In genomic region chr5:154940772-154941620, GRCh38 we compare ENCODE assay signal across 1 cellular context.
TF ChIP-seq lines count a peak whose summit lies in the region.

MRPL22 (plus strand) TSS chr5:154941073; CDS start chr5:154941111, 38 bp downstream.

TF ChIP-seq in HepG2, 621 proteins besides CTCF, POLR2A, EP300 and RAD21 (continued from another document and continues in another):
- TF ChIP-seq TRAFD1 (CRISPR knock-in tag; IDR thresholded peaks at IDR 0.05; ENCODE audit: borderline replicate concordance) (no peak), ISX (CRISPR knock-in tag; conservative IDR thresholded peaks at IDR 0.05) (0 out of 2 replicates have a peak, but pooled peaks have one; percentile 50), RXRA (CRISPR knock-in tag; IDR thresholded peaks at IDR 0.05) (0 out of 2 replicates have a peak, but pooled peaks have one; percentile 20), ZNF460 (CRISPR knock-in tag; IDR thresholded peaks at IDR 0.05; ENCODE audit: borderline replicate concordance) (no peak), SAP130 (CRISPR knock-in tag; IDR thresholded peaks at IDR 0.05; ENCODE audit: low read depth) (peak; percentile 84), MLX (CRISPR knock-in tag; IDR thresholded peaks at IDR 0.05) (no peak), ZNF776 (CRISPR knock-in tag; IDR thresholded peaks at IDR 0.05) (no peak), ZNF546 (CRISPR knock-in tag; conservative IDR thresholded peaks at IDR 0.05) (no peak), ZHX2 (IDR thresholded peaks at IDR 0.05; ENCODE audit: low read depth) (peak; percentile 65; the same call in 1 of the 2 replicates), ZHX2 (CRISPR knock-in tag; IDR thresholded peaks at IDR 0.05; ENCODE audit: borderline replicate concordance) (no peak), ZBTB25 (CRISPR knock-in tag; IDR thresholded peaks at IDR 0.05) (peak; percentile 64), PRDM4 (CRISPR knock-in tag; IDR thresholded peaks at IDR 0.05; ENCODE audit: borderline replicate concordance) (no peak), RNF219 (CRISPR knock-in tag; IDR thresholded peaks at IDR 0.05) (no peak), ZNF580 (CRISPR knock-in tag; IDR thresholded peaks at IDR 0.05; ENCODE audit: borderline replicate concordance, low read depth) (peak; percentile 65; the same call in 1 of the 2 replicates), ZNF530 (CRISPR knock-in tag; IDR thresholded peaks at IDR 0.05; ENCODE audit: low read depth) (no peak), CHD2 (IDR thresholded peaks at IDR 0.05; ENCODE audit: low read depth, low read length) (no peak), REXO4 (CRISPR knock-in tag; IDR thresholded peaks at IDR 0.05; ENCODE audit: borderline replicate concordance) (no peak), YY1 (IDR thresholded peaks at IDR 0.05; ENCODE audit: insufficient read depth, insufficient replicate concordance, low read depth, low read length) (peak; percentile 97), ZNF205 (CRISPR knock-in tag; IDR thresholded peaks at IDR 0.05) (no peak), SP4 (CRISPR knock-in tag; IDR thresholded peaks at IDR 0.05) (no peak), ZFP90 (CRISPR knock-in tag; IDR thresholded peaks at IDR 0.05; ENCODE audit: borderline replicate concordance) (peak; percentile 26; the same call in 1 of the 2 replicates), ATF3 (CRISPR knock-in tag; IDR thresholded peaks at IDR 0.05) (no peak), ISL2 (CRISPR knock-in tag; IDR thresholded peaks at IDR 0.05) (0 out of 2 replicates have a peak, but pooled peaks have one; percentile 51), KMT2A (CRISPR knock-in tag; IDR thresholded peaks at IDR 0.05) (peak; percentile 93), ARID4A (CRISPR knock-in tag; IDR thresholded peaks at IDR 0.05; ENCODE audit: borderline replicate concordance) (peak; percentile 82), E2F2 (CRISPR knock-in tag; IDR thresholded peaks at IDR 0.05; ENCODE audit: borderline replicate concordance) (no peak), ZNF570 (CRISPR knock-in tag; IDR thresholded peaks at IDR 0.05; ENCODE audit: borderline replicate concordance) (no peak), HOXA3 (CRISPR knock-in tag; IDR thresholded peaks at IDR 0.05) (peak; percentile 85), ZNF619 (CRISPR knock-in tag; IDR thresholded peaks at IDR 0.05) (no peak), ZNF761 (CRISPR knock-in tag; conservative IDR thresholded peaks at IDR 0.05) (0 out of 2 replicates have a peak, but pooled peaks have one; percentile 51), ZNF788 (CRISPR knock-in tag; IDR thresholded peaks at IDR 0.05; ENCODE audit: borderline replicate concordance) (no peak; the same call in 1 of the 2 replicates), ZNF496 (CRISPR knock-in tag; IDR thresholded peaks at IDR 0.05; ENCODE audit: insufficient replicate concordance) (no peak), KAT7 (CRISPR knock-in tag; IDR thresholded peaks at IDR 0.05; ENCODE audit: borderline replicate concordance) (peak; percentile 84; the same call in 1 of the 2 replicates), TAF1 (CRISPR knock-in tag; IDR thresholded peaks at IDR 0.05) (peak; percentile 90), ZNF780A (CRISPR knock-in tag; IDR thresholded peaks at IDR 0.05) (no peak), PHF5A (CRISPR knock-in tag; IDR thresholded peaks at IDR 0.05; ENCODE audit: low read depth, unreplicated experiment) (no peak), ZNF781 (CRISPR knock-in tag; IDR thresholded peaks at IDR 0.05; ENCODE audit: borderline replicate concordance, not compliant biosample characterization) (peak; percentile 59)
